In genomic region chr10:113158183-113158582, GRCh38 we compare ENCODE assay signal across 23 cellular contexts.
DNase-seq lines count a peak whose midpoint lies in the region; ATAC-seq and TF ChIP-seq lines count a peak whose summit lies in the region.
"Had no signal": no experiment of that assay in that cellular context is flagged by ENCODE, and none has a peak within 500 bp of the region (broad histone marks: within the 10 kb centered on the region; RNA-seq: fewer than 3 reads in every experiment).

No MANE protein-coding gene starts in this region.

- H3K36me3 Mint-ChIP-seq in brain: peaks cover 65% of the 10 kb centered on the region
- H3K36me3 Mint-ChIP-seq in CD8-positive, alpha-beta memory T cell: peaks cover 8 to 51% (median 22%) of the 10 kb centered on the region in 3 donors
- H3K36me3 Mint-ChIP-seq: natural killer cell had no signal

- H3K4me1 ChIP-seq in SK-N-SH (ENCODE audit: control insufficient read depth in 1 of 2, insufficient read depth in 2 of 2, low read depth in 1 of 2, low read length in 1 of 2): no peaks in the 10 kb centered on the region
- H3K4me1 ChIP-seq in left lung: peaks cover 0 to 11% of the 10 kb centered on the region in 2 donors
- peaks cover 0 to 6% (median 0%) of the 10 kb centered on the region in 3 donors for H3K4me1 ChIP-seq in esophagus squamous epithelium
- H3K4me1 ChIP-seq in CD8-positive, alpha-beta memory T cell (ENCODE audit: insufficient read depth, low read length): no peaks in the 10 kb centered on the region

- H3K79me2 ChIP-seq in SK-N-SH (ENCODE audit: insufficient read depth): no peaks in the 10 kb centered on the region

- H3K4me3 Mint-ChIP-seq in brain: no peak overlapping the region
- no peak overlapping the region for H3K4me3 Mint-ChIP-seq in CD8-positive, alpha-beta memory T cell
- H3K4me3 Mint-ChIP-seq: activated naive CD4-positive, alpha-beta T cell treated with anti-CD3 and anti-CD28 coated beads for 36 hours; effector memory CD8-positive, alpha-beta T cell; natural killer cell; stimulated activated naive CD8-positive, alpha-beta T cell treated with anti-CD3 and anti-CD28 coated beads, Interleukin-15, Interleukin-2, amounts not matched to agents 100 ng/mL and 50 ng/mL, for 24 hours; type B pancreatic cell had no signal

- H3K4me1 Mint-ChIP-seq in brain: peaks cover 29% of the 10 kb centered on the region
- no peaks in the 10 kb centered on the region for H3K4me1 Mint-ChIP-seq in CD8-positive, alpha-beta memory T cell
- H3K4me1 Mint-ChIP-seq: natural killer cell had no signal

- H3K9me2 ChIP-seq in SK-N-SH: no peaks in the 10 kb centered on the region

- no peak for TF ChIP-seq RAD21 in SK-N-SH (IDR thresholded peaks at IDR 0.05; ENCODE audit: low read length)

- no peak for TF ChIP-seq CTCF in SK-N-SH (IDR thresholded peaks at IDR 0.05)
- no peak for TF ChIP-seq CTCF in brain (conservative IDR thresholded peaks at IDR 0.05)
- no peak for TF ChIP-seq CTCF in left lung (IDR thresholded peaks at IDR 0.05)
- no peak for TF ChIP-seq CTCF in esophagus squamous epithelium (IDR thresholded peaks at IDR 0.05)

- H3K27me3 ChIP-seq in SK-N-SH (ENCODE audit: insufficient read depth): no peaks in the 10 kb centered on the region
- no peaks in the 10 kb centered on the region for H3K27me3 ChIP-seq in left lung
- no peaks in the 10 kb centered on the region for H3K27me3 ChIP-seq in esophagus squamous epithelium
- no peaks in the 10 kb centered on the region for H3K27me3 ChIP-seq in CD8-positive, alpha-beta memory T cell (ENCODE audit: insufficient read depth, low read length, poor library complexity, severe bottlenecking)
- H3K27me3 ChIP-seq: ascending aorta had no signal

- no peaks in the 10 kb centered on the region for H3K27me3 Mint-ChIP-seq in brain
- H3K27me3 Mint-ChIP-seq in CD8-positive, alpha-beta memory T cell: no peaks in the 10 kb centered on the region
- H3K27me3 Mint-ChIP-seq: effector memory CD8-positive, alpha-beta T cell; stimulated activated naive CD8-positive, alpha-beta T cell treated with anti-CD3 and anti-CD28 coated beads, Interleukin-15, Interleukin-2, amounts not matched to agents 100 ng/mL and 50 ng/mL, for 24 hours; type B pancreatic cell had no signal

- CTCF ChIA-PET in SK-N-SH (lab: Yijun Ruan, JAX): no interaction called here
- CTCF ChIA-PET in CD8-positive, alpha-beta memory T cell (lab: Charles Lee): no interaction called here

- H3K4me3 ChIP-seq in SK-N-SH (ENCODE audit: low read depth in 2 of 2, low read length in 1 of 2) (no peak overlapping the region), left lung (no peak overlapping the region), esophagus squamous epithelium (no peak overlapping the region)
- no peak overlapping the region for H3K4me3 ChIP-seq in CD8-positive, alpha-beta memory T cell (ENCODE audit: low read length)
- H3K4me3 ChIP-seq: ascending aorta had no signal

- H3K27ac ChIP-seq in SK-N-SH (ENCODE audit: low read depth in 2 of 2, low read length in 1 of 2) (no peak overlapping the region), left lung (no peak overlapping the region), esophagus squamous epithelium (peak overlapping the region in 1 of 4 donors; percentile 48)
- H3K27ac ChIP-seq in CD8-positive, alpha-beta memory T cell (ENCODE audit: low read depth, low read length): no peak overlapping the region
- H3K27ac ChIP-seq: ascending aorta, KMS-11 had no signal

- no peak overlapping the region for H3K9ac ChIP-seq in SK-N-SH
- H3K9ac ChIP-seq: KMS-11 had no signal

- 96% methylated on average over 3 of the region's 3 CpGs for WGBS in SK-N-SH (ENCODE audit: low lambda C conversion rate)
- WGBS in esophagus squamous epithelium, 2 donors: 66 to 72% methylated on average over 3 of the region's 3 CpGs

- no peaks in the 10 kb centered on the region for H3K9me3 ChIP-seq in SK-N-SH
- H3K9me3 ChIP-seq in left lung: no peaks in the 10 kb centered on the region
- H3K9me3 ChIP-seq in esophagus squamous epithelium: no peaks in the 10 kb centered on the region
- H3K9me3 ChIP-seq in CD8-positive, alpha-beta memory T cell (ENCODE audit: low read length): no peaks in the 10 kb centered on the region
- H3K9me3 ChIP-seq: ascending aorta had no signal

- peak overlapping the region in 3 of 5 experiments; percentile 5 to 61 (median 10) for H3K27ac Mint-ChIP-seq in brain
- H3K27ac Mint-ChIP-seq in CD8-positive, alpha-beta memory T cell: no peak overlapping the region
- H3K27ac Mint-ChIP-seq: activated naive CD4-positive, alpha-beta T cell treated with anti-CD3 and anti-CD28 coated beads for 36 hours; effector memory CD8-positive, alpha-beta T cell; natural killer cell; stimulated activated naive CD8-positive, alpha-beta T cell treated with anti-CD3 and anti-CD28 coated beads, Interleukin-15, Interleukin-2, amounts not matched to agents 100 ng/mL and 50 ng/mL, for 24 hours; type B pancreatic cell had no signal

- intact Hi-C loops in left lung (cut with DNase I): no loop called here
- intact Hi-C loops in esophagus squamous epithelium (cut with DNase I): no loop called here

- no peak overlapping the region for H2AFZ ChIP-seq in SK-N-SH (ENCODE audit: low read depth)

- POLR2A ChIA-PET in SK-N-SH (lab: Yijun Ruan, JAX): no interaction called here
- POLR2A ChIA-PET in CD8-positive, alpha-beta memory T cell (lab: Charles Lee): no interaction called here

- no peak overlapping the region for H3K4me2 ChIP-seq in SK-N-SH
- H3K4me2 ChIP-seq: KMS-11 had no signal

- no peak for TF ChIP-seq POLR2A in esophagus squamous epithelium (IDR thresholded peaks at IDR 0.05)

- ATAC-seq in SK-N-SH treated with all-trans-retinoic acid at 6 μM for 48 hours (no peak; the same call in 2 of the 3 replicates), left lung (peak; percentile 45)
- ATAC-seq: effector memory CD8-positive, alpha-beta T cell; natural killer cell had no signal

- no peaks in the 10 kb centered on the region for H3K9me3 Mint-ChIP-seq in brain
- H3K9me3 Mint-ChIP-seq in CD8-positive, alpha-beta memory T cell: no peaks in the 10 kb centered on the region
- H3K9me3 Mint-ChIP-seq: activated naive CD4-positive, alpha-beta T cell treated with anti-CD3 and anti-CD28 coated beads for 36 hours; effector memory CD8-positive, alpha-beta T cell; natural killer cell; stimulated activated naive CD8-positive, alpha-beta T cell treated with anti-CD3 and anti-CD28 coated beads, Interleukin-15, Interleukin-2, amounts not matched to agents 100 ng/mL and 50 ng/mL, for 24 hours; type B pancreatic cell had no signal

- H3K36me3 ChIP-seq in SK-N-SH (replicated peaks in 1 of 2; ENCODE audit: control insufficient read depth in 1 of 2, insufficient read depth in 2 of 2, low read length in 1 of 2) (peaks cover 31 to 49% of the 10 kb centered on the region in 2 experiments), left lung (peaks cover 0 to 70% of the 10 kb centered on the region in 2 donors), esophagus squamous epithelium (peaks cover 4 to 92% (median 16%) of the 10 kb centered on the region in 3 donors)
- no peaks in the 10 kb centered on the region for H3K36me3 ChIP-seq in CD8-positive, alpha-beta memory T cell (ENCODE audit: insufficient read depth, low read length)

- peak; percentile 46 for DNase-seq in SK-N-SH
- DNase-seq in left lung: no peak
- no peak for DNase-seq in esophagus squamous epithelium (lab: John Stamatoyannopoulos, UW)
- no peak for DNase-seq in CD8-positive, alpha-beta memory T cell
- DNase-seq in GM19238 (ENCODE audit: insufficient read length, low spot score): no peak
- DNase-seq in NCI-H1694 treated with DMSO at 0.1 percent for 48 hours (lab: John Stamatoyannopoulos, UW): no peak
- DNase-seq: activated CD4-positive, alpha-beta T cell treated with anti-CD3 and anti-CD28 coated beads, Interleukin-2, amount 50 U/mL, for 4 hours; activated naive CD4-positive, alpha-beta T cell treated with anti-CD3 and anti-CD28 coated beads for 36 hours; activated T-cell treated with anti-CD3 and anti-CD28 coated beads for 4 hours; effector memory CD8-positive, alpha-beta T cell; hippocampal formation; mesendoderm; natural killer cell; NCI-H2029; NCI-H510A treated with DMSO at 0.1 percent for 48 hours; stimulated activated CD4-positive, alpha-beta T cell treated with anti-CD3 and anti-CD28 coated beads, Interleukin-2, amount 100 ng/mL, for 24 hours; T-helper 1 cell had no signal

- peaks cover 6% of the 10 kb centered on the region for H3F3A ChIP-seq in SK-N-SH (replicated peaks; ENCODE audit: insufficient read depth)

- H4K20me1 ChIP-seq in SK-N-SH (ENCODE audit: insufficient read depth): no peaks in the 10 kb centered on the region

- TF ChIP-seq EP300 in SK-N-SH (IDR thresholded peaks at IDR 0.05; ENCODE audit: borderline replicate concordance in 1 of 2, low read depth in 1 of 2, low read length in 1 of 2): no peak

TF ChIP-seq in SK-N-SH, 30 proteins besides CTCF, POLR2A, EP300 and RAD21 (continues in another document):
- no peak for TF ChIP-seq TCF12 (IDR thresholded peaks at IDR 0.05)
- TF ChIP-seq PBX3 (IDR thresholded peaks at IDR 0.05): no peak
- TF ChIP-seq SIN3A (IDR thresholded peaks at IDR 0.05; ENCODE audit: borderline replicate concordance, low read depth, low read length): no peak
- no peak for TF ChIP-seq TAF1 (IDR thresholded peaks at IDR 0.05; ENCODE audit: borderline replicate concordance, low read depth, low read length)
- TF ChIP-seq MXI1 (IDR thresholded peaks at IDR 0.05; ENCODE audit: low read depth, low read length): no peak

TF ChIP-seq in SK-N-SH treated with all-trans-retinoic acid at 6 μM for 48 hours, 23 proteins besides CTCF, POLR2A, EP300 and RAD21 (continues in another document):
- TF ChIP-seq TOX (CRISPR knock-in tag; IDR thresholded peaks at IDR 0.05; ENCODE audit: borderline replicate concordance) (no peak), PPARA (CRISPR knock-in tag; IDR thresholded peaks at IDR 0.05; ENCODE audit: borderline replicate concordance) (no peak), GLIS3 (CRISPR knock-in tag; IDR thresholded peaks at IDR 0.05) (no peak), ISL1 (CRISPR knock-in tag; IDR thresholded peaks at IDR 0.05) (no peak), ZNF8 (CRISPR knock-in tag; IDR thresholded peaks at IDR 0.05) (no peak)

Comparison
In these comparisons a context has a peak if more than half of its experiments do, and no peak if none do; other contexts are left out.
1. H3K27ac Mint-ChIP-seq: peak in brain (3 of 5); none in CD8-positive, alpha-beta memory T cell (0 of 8).